ENCODE assay signal across 1 cellular context in the genomic region with DNA sequence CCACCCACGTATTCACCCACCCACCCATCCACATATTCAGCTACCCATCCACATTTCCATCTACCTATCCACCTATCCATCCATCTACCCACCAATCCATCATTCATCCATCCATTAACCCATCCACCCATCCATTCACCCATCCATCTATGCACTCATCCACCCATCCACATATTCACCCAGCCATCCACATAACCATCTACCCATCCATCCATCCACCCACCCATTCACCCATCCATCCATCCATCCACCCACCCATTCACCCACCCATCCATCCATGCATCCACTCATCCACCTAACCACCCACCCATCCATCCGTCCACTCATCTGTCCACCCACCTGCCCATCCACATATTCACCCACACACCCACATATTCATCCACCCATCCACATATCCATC.
TF ChIP-seq lines count a peak whose summit lies in the region.

No MANE protein-coding gene starts in this region.

TF ChIP-seq in HEK293, 187 proteins besides CTCF, POLR2A, EP300 and RAD21 (continued from another document):
- TF ChIP-seq, protein P1, sequence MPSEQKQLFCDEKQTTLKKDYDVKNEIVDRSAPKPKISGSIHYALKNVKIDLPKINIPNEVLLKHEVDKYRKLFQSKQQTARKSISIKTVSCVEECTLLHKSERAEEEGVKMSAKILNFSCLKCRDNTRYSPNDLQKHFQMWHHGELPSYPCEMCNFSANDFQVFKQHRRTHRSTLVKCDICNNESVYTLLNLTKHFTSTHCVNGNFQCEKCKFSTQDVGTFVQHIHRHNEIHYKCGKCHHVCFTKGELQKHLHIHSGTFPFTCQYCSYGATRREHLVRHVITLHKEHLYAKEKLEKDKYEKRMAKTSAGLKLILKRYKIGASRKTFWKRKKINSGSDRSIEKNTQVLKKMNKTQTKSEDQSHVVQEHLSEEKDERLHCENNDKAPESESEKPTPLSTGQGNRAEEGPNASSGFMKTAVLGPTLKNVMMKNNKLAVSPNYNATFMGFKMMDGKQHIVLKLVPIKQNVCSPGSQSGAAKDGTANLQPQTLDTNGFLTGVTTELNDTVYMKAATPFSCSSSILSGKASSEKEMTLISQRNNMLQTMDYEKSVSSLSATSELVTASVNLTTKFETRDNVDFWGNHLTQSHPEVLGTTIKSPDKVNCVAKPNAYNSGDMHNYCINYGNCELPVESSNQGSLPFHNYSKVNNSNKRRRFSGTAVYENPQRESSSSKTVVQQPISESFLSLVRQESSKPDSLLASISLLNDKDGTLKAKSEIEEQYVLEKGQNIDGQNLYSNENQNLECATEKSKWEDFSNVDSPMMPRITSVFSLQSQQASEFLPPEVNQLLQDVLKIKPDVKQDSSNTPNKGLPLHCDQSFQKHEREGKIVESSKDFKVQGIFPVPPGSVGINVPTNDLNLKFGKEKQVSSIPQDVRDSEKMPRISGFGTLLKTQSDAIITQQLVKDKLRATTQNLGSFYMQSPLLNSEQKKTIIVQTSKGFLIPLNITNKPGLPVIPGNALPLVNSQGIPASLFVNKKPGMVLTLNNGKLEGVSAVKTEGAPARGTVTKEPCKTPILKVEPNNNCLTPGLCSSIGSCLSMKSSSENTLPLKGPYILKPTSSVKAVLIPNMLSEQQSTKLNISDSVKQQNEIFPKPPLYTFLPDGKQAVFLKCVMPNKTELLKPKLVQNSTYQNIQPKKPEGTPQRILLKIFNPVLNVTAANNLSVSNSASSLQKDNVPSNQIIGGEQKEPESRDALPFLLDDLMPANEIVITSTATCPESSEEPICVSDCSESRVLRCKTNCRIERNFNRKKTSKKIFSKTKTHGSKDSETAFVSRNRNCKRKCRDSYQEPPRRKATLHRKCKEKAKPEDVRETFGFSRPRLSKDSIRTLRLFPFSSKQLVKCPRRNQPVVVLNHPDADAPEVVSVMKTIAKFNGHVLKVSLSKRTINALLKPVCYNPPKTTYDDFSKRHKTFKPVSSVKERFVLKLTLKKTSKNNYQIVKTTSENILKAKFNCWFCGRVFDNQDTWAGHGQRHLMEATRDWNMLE (tag by site-specific recombination; conservative IDR thresholded peaks at IDR 0.05; ENCODE audit: low read depth): no peak
- TF ChIP-seq YY2 (tag by site-specific recombination; IDR thresholded peaks at IDR 0.05) (0 out of 2 replicates have a peak, but pooled peaks have one; percentile 32), ZFHX2 (tag by site-specific recombination; conservative IDR thresholded peaks at IDR 0.05) (peak; percentile 93)
